Comparison of ENCODE assay signal across 2 cellular contexts in the genomic region with DNA sequence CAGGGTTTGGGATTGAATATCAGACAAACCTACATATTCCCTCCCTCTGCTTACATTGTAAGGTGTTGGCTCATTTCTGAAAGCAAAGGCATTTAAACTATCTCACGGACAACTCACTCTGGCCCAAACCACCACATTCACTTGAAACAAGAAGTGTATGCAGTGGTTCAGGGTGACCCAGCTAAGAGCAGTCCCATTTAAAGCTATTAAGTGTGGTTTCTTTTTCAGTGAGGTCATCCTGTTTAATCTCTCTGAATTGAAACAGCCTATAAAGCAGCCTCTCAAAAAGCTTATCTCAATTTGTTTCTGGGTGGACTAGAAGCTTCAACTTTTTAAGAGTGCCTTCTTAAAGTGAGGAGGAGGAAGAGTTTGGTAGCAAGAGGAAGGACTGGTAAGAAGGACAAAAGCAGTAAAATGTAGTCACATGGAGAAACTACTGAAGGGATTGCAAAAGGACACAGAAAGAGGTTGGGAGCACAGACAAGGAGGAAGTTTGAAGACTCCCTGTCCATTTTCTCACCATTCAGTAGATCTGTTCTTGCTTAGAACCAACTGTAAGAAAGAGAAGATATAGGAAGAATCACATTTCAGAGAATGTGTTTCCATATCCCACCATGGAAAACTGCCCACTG.
TF ChIP-seq lines count a peak whose summit lies in the region.

No MANE protein-coding gene starts in this region.

TF ChIP-seq in HepG2, 621 proteins besides CTCF, POLR2A, EP300 and RAD21 (continued from another document):
- TF ChIP-seq NR1H2 (CRISPR knock-in tag; IDR thresholded peaks at IDR 0.05; ENCODE audit: borderline replicate concordance, low read depth) = no peak
- TF ChIP-seq, protein P1, sequence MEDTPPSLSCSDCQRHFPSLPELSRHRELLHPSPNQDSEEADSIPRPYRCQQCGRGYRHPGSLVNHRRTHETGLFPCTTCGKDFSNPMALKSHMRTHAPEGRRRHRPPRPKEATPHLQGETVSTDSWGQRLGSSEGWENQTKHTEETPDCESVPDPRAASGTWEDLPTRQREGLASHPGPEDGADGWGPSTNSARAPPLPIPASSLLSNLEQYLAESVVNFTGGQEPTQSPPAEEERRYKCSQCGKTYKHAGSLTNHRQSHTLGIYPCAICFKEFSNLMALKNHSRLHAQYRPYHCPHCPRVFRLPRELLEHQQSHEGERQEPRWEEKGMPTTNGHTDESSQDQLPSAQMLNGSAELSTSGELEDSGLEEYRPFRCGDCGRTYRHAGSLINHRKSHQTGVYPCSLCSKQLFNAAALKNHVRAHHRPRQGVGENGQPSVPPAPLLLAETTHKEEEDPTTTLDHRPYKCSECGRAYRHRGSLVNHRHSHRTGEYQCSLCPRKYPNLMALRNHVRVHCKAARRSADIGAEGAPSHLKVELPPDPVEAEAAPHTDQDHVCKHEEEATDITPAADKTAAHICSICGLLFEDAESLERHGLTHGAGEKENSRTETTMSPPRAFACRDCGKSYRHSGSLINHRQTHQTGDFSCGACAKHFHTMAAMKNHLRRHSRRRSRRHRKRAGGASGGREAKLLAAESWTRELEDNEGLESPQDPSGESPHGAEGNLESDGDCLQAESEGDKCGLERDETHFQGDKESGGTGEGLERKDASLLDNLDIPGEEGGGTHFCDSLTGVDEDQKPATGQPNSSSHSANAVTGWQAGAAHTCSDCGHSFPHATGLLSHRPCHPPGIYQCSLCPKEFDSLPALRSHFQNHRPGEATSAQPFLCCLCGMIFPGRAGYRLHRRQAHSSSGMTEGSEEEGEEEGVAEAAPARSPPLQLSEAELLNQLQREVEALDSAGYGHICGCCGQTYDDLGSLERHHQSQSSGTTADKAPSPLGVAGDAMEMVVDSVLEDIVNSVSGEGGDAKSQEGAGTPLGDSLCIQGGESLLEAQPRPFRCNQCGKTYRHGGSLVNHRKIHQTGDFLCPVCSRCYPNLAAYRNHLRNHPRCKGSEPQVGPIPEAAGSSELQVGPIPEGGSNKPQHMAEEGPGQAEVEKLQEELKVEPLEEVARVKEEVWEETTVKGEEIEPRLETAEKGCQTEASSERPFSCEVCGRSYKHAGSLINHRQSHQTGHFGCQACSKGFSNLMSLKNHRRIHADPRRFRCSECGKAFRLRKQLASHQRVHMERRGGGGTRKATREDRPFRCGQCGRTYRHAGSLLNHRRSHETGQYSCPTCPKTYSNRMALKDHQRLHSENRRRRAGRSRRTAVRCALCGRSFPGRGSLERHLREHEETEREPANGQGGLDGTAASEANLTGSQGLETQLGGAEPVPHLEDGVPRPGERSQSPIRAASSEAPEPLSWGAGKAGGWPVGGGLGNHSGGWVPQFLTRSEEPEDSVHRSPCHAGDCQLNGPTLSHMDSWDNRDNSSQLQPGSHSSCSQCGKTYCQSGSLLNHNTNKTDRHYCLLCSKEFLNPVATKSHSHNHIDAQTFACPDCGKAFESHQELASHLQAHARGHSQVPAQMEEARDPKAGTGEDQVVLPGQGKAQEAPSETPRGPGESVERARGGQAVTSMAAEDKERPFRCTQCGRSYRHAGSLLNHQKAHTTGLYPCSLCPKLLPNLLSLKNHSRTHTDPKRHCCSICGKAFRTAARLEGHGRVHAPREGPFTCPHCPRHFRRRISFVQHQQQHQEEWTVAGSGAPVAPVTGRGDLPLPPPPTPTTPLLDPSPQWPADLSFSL (CRISPR knock-in tag; IDR thresholded peaks at IDR 0.05) = no peak
- TF ChIP-seq SMARCE1 (IDR thresholded peaks at IDR 0.05; ENCODE audit: borderline replicate concordance) = no peak
- TF ChIP-seq NKX3-1 (CRISPR knock-in tag; IDR thresholded peaks at IDR 0.05) = no peak
- TF ChIP-seq SMAD1 (CRISPR knock-in tag; IDR thresholded peaks at IDR 0.05; ENCODE audit: borderline replicate concordance, low read depth) = no peak
- no peak for TF ChIP-seq REXO4 (CRISPR knock-in tag; IDR thresholded peaks at IDR 0.05; ENCODE audit: borderline replicate concordance)
- no peak for TF ChIP-seq MTA3 (CRISPR knock-in tag; IDR thresholded peaks at IDR 0.05)
- no peak for TF ChIP-seq ZNF354B (CRISPR knock-in tag; IDR thresholded peaks at IDR 0.05)
- no peak for TF ChIP-seq NPAS2 (CRISPR knock-in tag; IDR thresholded peaks at IDR 0.05; ENCODE audit: borderline replicate concordance)
- TF ChIP-seq NR2F2 (IDR thresholded peaks at IDR 0.05; ENCODE audit: borderline replicate concordance, low read depth) = no peak
- no peak for TF ChIP-seq KLF16 (CRISPR knock-in tag; IDR thresholded peaks at IDR 0.05)
- TF ChIP-seq SP5 (CRISPR knock-in tag; IDR thresholded peaks at IDR 0.05; ENCODE audit: borderline replicate concordance, low read depth) = no peak
- TF ChIP-seq, protein P2, sequence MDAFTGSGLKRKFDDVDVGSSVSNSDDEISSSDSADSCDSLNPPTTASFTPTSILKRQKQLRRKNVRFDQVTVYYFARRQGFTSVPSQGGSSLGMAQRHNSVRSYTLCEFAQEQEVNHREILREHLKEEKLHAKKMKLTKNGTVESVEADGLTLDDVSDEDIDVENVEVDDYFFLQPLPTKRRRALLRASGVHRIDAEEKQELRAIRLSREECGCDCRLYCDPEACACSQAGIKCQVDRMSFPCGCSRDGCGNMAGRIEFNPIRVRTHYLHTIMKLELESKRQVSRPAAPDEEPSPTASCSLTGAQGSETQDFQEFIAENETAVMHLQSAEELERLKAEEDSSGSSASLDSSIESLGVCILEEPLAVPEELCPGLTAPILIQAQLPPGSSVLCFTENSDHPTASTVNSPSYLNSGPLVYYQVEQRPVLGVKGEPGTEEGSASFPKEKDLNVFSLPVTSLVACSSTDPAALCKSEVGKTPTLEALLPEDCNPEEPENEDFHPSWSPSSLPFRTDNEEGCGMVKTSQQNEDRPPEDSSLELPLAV (CRISPR knock-in tag; conservative IDR thresholded peaks at IDR 0.05; ENCODE audit: low read depth) = no peak
- TF ChIP-seq PRMT3 (CRISPR knock-in tag; IDR thresholded peaks at IDR 0.05; ENCODE audit: borderline replicate concordance, low read depth) = no peak
- no peak for TF ChIP-seq ZNF746 (CRISPR knock-in tag; IDR thresholded peaks at IDR 0.05)

TF ChIP-seq in endothelial cell of umbilical vein, 7 proteins besides CTCF, POLR2A, EP300 and RAD21:
- TF ChIP-seq, protein P3, sequence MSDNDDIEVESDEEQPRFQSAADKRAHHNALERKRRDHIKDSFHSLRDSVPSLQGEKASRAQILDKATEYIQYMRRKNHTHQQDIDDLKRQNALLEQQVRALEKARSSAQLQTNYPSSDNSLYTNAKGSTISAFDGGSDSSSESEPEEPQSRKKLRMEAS (IDR thresholded peaks at IDR 0.05; ENCODE audit: insufficient read depth, insufficient read length) = no peak
- no peak for TF ChIP-seq MYC (IDR thresholded peaks at IDR 0.05; ENCODE audit: low read depth, low read length)
- TF ChIP-seq FOS (IDR thresholded peaks at IDR 0.05; ENCODE audit: borderline replicate concordance, insufficient read depth, low read length) = no peak
- TF ChIP-seq POLR2AphosphoS5 (IDR thresholded peaks at IDR 0.05; ENCODE audit: insufficient read depth, low read depth, low read length) = no peak
- no peak for TF ChIP-seq GATA2 (IDR thresholded peaks at IDR 0.05; ENCODE audit: insufficient read depth, insufficient read length, low read depth, low read length)
- no peak for TF ChIP-seq EZH2 (IDR thresholded peaks at IDR 0.05; ENCODE audit: borderline replicate concordance, low read depth, low read length, severe bottlenecking)
- TF ChIP-seq JUN (IDR thresholded peaks at IDR 0.05; ENCODE audit: borderline replicate concordance, insufficient read depth, insufficient read length, low read depth) = no peak
